ENCODE assay signal across 12 cellular contexts in genomic region chr19:2695288-2695866, GRCh38. TPM values are rescaled to one million over a fixed set of nuclear protein-coding genes. Genes with fewer than 3 reads are reported as not detected.
DNase-seq lines count a peak whose midpoint lies in the region; ATAC-seq and TF ChIP-seq lines count a peak whose summit lies in the region.
"Had no signal": no experiment of that assay in that cellular context is flagged by ENCODE, and none has a peak within 500 bp of the region (broad histone marks: within the 10 kb centered on the region; RNA-seq: fewer than 3 reads in every experiment).

No MANE protein-coding gene starts in this region.

- H3K4me3 ChIP-seq in CD4-positive, CD25-positive, alpha-beta regulatory T cell (ENCODE audit: low read depth, low read length), result no peak overlapping the region
- no peak overlapping the region for H3K4me3 ChIP-seq in neutrophil (ENCODE audit: low read depth in 1 of 2, low read length in 1 of 2)
- no peak overlapping the region for H3K4me3 ChIP-seq in foreskin fibroblast (ENCODE audit: low read depth in 1 of 2, low read length in 2 of 2)
- H3K4me3 ChIP-seq in hepatocyte, result no peak overlapping the region

- no peak for ATAC-seq in CD4-positive, CD25-positive, alpha-beta regulatory T cell (ENCODE audit: low read depth in 2 of 2)

- H3K27ac ChIP-seq in CD4-positive, CD25-positive, alpha-beta regulatory T cell (ENCODE audit: insufficient read depth, low read length, poor library complexity, severe bottlenecking), result no peak overlapping the region
- H3K27ac ChIP-seq in neutrophil (peak overlapping the region; percentile 81), hepatocyte (no peak overlapping the region)

- no peak overlapping the region for H3K4me2 ChIP-seq in hepatocyte

- no peaks in the 10 kb centered on the region for H4K20me1 ChIP-seq in hepatocyte (ENCODE audit: insufficient read depth, poor library complexity, severe bottlenecking)

- no peaks in the 10 kb centered on the region for H3K27me3 ChIP-seq in CD4-positive, CD25-positive, alpha-beta regulatory T cell (ENCODE audit: control insufficient read depth, insufficient read depth, low read length)
- H3K27me3 ChIP-seq in neutrophil (no peaks in the 10 kb centered on the region), hepatocyte (no peaks in the 10 kb centered on the region)

- no peak for DNase-seq in CD4-positive, CD25-positive, alpha-beta regulatory T cell
- peak; percentile 42 for DNase-seq in SKM-1 treated with dmso at 0.1 percent for 144 hours (lab: John Stamatoyannopoulos, UW; ENCODE audit: unreplicated experiment)
- peak; percentile 82 to 97 (median 91) for DNase-seq in head of caudate nucleus
- DNase-seq in foreskin fibroblast, result no peak
- no peak for DNase-seq in stimulated activated CD4-positive, alpha-beta T cell treated with anti-CD3 and anti-CD28 coated beads, Interleukin-4, amount 100 ng/mL, for 24 hours
- DNase-seq in activated CD4-positive, alpha-beta memory T cell treated with anti-CD3 and anti-CD28 coated beads, Interleukin-2, amount 10 ng/mL, durations not matched to agents 7 days and 5 days, result no peak
- no peak for DNase-seq in hepatocyte (ENCODE audit: low spot score)
- DNase-seq: activated CD4-positive, alpha-beta T cell treated with anti-CD3 and anti-CD28 coated beads for 48 hours; aorta; NCI-H1105 treated with DMSO at 0.1 percent for 48 hours had no signal

- peaks cover 5% of the 10 kb centered on the region for H3K4me1 ChIP-seq in CD4-positive, CD25-positive, alpha-beta regulatory T cell (ENCODE audit: control insufficient read depth, insufficient read depth, low read length, poor library complexity, severe bottlenecking)
- H3K4me1 ChIP-seq in neutrophil (ENCODE audit: control insufficient read depth in 1 of 2, insufficient read depth in 1 of 2, low read depth in 1 of 2, low read length in 1 of 2) (peaks cover 17 to 27% of the 10 kb centered on the region in 2 experiments), hepatocyte (ENCODE audit: insufficient read depth) (no peaks in the 10 kb centered on the region)

- WGBS in hepatocyte (ENCODE audit: low lambda C conversion rate, missing lambda C conversion rate), result 87% methylated on average over 14 of the region's 14 CpGs

- H3K4me1 Mint-ChIP-seq in CD4-positive, CD25-positive, alpha-beta regulatory T cell, result peaks cover 0 to 19% (median 8%) of the 10 kb centered on the region in 4 donors
- H3K4me1 Mint-ChIP-seq in activated CD4-positive, alpha-beta memory T cell treated with anti-CD3 and anti-CD28 coated beads, Interleukin-2, amount 10 ng/mL, durations not matched to agents 7 days and 5 days, result peaks cover 7% of the 10 kb centered on the region

- H3K36me3 ChIP-seq in CD4-positive, CD25-positive, alpha-beta regulatory T cell (ENCODE audit: control insufficient read depth, insufficient read depth, low read length), result no peaks in the 10 kb centered on the region
- H3K36me3 ChIP-seq in neutrophil (peaks cover 4% of the 10 kb centered on the region), hepatocyte (replicated peaks; ENCODE audit: insufficient read depth, low read depth) (no peaks in the 10 kb centered on the region)

- H2AFZ ChIP-seq in hepatocyte, result no peak overlapping the region

- H3K9me2 ChIP-seq in hepatocyte (replicated peaks; ENCODE audit: insufficient read depth), result no peaks in the 10 kb centered on the region

- no peaks in the 10 kb centered on the region for H3K79me2 ChIP-seq in hepatocyte

- H3K9me3 Mint-ChIP-seq in CD4-positive, CD25-positive, alpha-beta regulatory T cell, result no peaks in the 10 kb centered on the region
- H3K9me3 Mint-ChIP-seq in activated CD4-positive, alpha-beta memory T cell treated with anti-CD3 and anti-CD28 coated beads, Interleukin-2, amount 10 ng/mL, durations not matched to agents 7 days and 5 days, result no peaks in the 10 kb centered on the region

- intact Hi-C loops in head of caudate nucleus (cut with DNase I), result loop anchor here (5.0 kb wide), 1 partner anchor 33 kb away; no protein-coding TSS in a partner anchor

- POLR2A ChIA-PET in activated CD4-positive, alpha-beta memory T cell treated with anti-CD3 and anti-CD28 coated beads, Interleukin-2, amount 10 ng/mL, durations not matched to agents 7 days and 5 days (lab: Charles Lee), result no interaction called here

- peak overlapping the region in 1 of 4 donors; percentile 21 for H3K4me3 Mint-ChIP-seq in CD4-positive, CD25-positive, alpha-beta regulatory T cell
- H3K4me3 Mint-ChIP-seq in activated CD4-positive, alpha-beta memory T cell treated with anti-CD3 and anti-CD28 coated beads, Interleukin-2, amount 10 ng/mL, durations not matched to agents 7 days and 5 days, result no peak overlapping the region

- peak overlapping the region in 2 of 3 donors; percentile 67 to 71 for H3K27ac Mint-ChIP-seq in CD4-positive, CD25-positive, alpha-beta regulatory T cell
- no peak overlapping the region for H3K27ac Mint-ChIP-seq in activated CD4-positive, alpha-beta memory T cell treated with anti-CD3 and anti-CD28 coated beads, Interleukin-2, amount 10 ng/mL, durations not matched to agents 7 days and 5 days

- no peaks in the 10 kb centered on the region for H3K36me3 Mint-ChIP-seq in CD4-positive, CD25-positive, alpha-beta regulatory T cell
- no peaks in the 10 kb centered on the region for H3K36me3 Mint-ChIP-seq in activated CD4-positive, alpha-beta memory T cell treated with anti-CD3 and anti-CD28 coated beads, Interleukin-2, amount 10 ng/mL, durations not matched to agents 7 days and 5 days (ENCODE audit: low read depth)

- TF ChIP-seq CTCF in neutrophil (IDR thresholded peaks at IDR 0.05) (no peak), foreskin fibroblast (IDR thresholded peaks at IDR 0.05; ENCODE audit: low read depth, low read length) (no peak), hepatocyte (IDR thresholded peaks at IDR 0.05; ENCODE audit: poor library complexity) (no peak)

- H3K9me3 ChIP-seq in CD4-positive, CD25-positive, alpha-beta regulatory T cell (ENCODE audit: control insufficient read depth in 2 of 2, low read length in 2 of 2), result no peaks in the 10 kb centered on the region
- no peaks in the 10 kb centered on the region for H3K9me3 ChIP-seq in neutrophil
- no peaks in the 10 kb centered on the region for H3K9me3 ChIP-seq in hepatocyte (ENCODE audit: low read depth)

- H3K27me3 Mint-ChIP-seq in CD4-positive, CD25-positive, alpha-beta regulatory T cell, result no peaks in the 10 kb centered on the region
- H3K27me3 Mint-ChIP-seq in activated CD4-positive, alpha-beta memory T cell treated with anti-CD3 and anti-CD28 coated beads, Interleukin-2, amount 10 ng/mL, durations not matched to agents 7 days and 5 days, result no peaks in the 10 kb centered on the region

- CTCF ChIA-PET in activated CD4-positive, alpha-beta memory T cell treated with anti-CD3 and anti-CD28 coated beads, Interleukin-2, amount 10 ng/mL, durations not matched to agents 7 days and 5 days (lab: Charles Lee), result no interaction called here

RNA-seq across cellular contexts. Expression of gene GNG7, which starts 7.1 kb away (rescaled TPM):
- 1.4 TPM for total RNA-seq in CD4-positive, CD25-positive, alpha-beta regulatory T cell
- polyA plus RNA-seq in CD4-positive, CD25-positive, alpha-beta regulatory T cell, result 1 to 10 TPM in 3 of 4 donors, under 1 TPM in 1; 0.65 to 1.6 (median 1.1) TPM
- total RNA-seq in activated CD4-positive, alpha-beta memory T cell treated with anti-CD3 and anti-CD28 coated beads, Interleukin-2, amount 10 ng/mL, durations not matched to agents 7 days and 5 days, result under 1 TPM; 0.25 to 0.40 TPM
- total RNA-seq in hepatocyte, result 1.2 and 1.3 TPM in 2 replicates
- 1.9 and 3.3 TPM in 2 replicates for polyA plus RNA-seq in hepatocyte
- total RNA-seq: fibroblast of villous mesenchyme had no signal

RNA-seq across cellular contexts. Expression of gene DIRAS1, which starts 25.8 kb away (rescaled TPM):
- total RNA-seq in CD4-positive, CD25-positive, alpha-beta regulatory T cell, result not detected
- not detected for polyA plus RNA-seq in CD4-positive, CD25-positive, alpha-beta regulatory T cell
- total RNA-seq in activated CD4-positive, alpha-beta memory T cell treated with anti-CD3 and anti-CD28 coated beads, Interleukin-2, amount 10 ng/mL, durations not matched to agents 7 days and 5 days, result not detected
- total RNA-seq in hepatocyte, result 1.4 and 1.5 TPM in 2 replicates
- 2.0 and 2.4 TPM in 2 replicates for polyA plus RNA-seq in hepatocyte

RNA-seq across cellular contexts. Expression of gene SLC39A3, which starts 44.4 kb away (rescaled TPM):
- 14.6 TPM for total RNA-seq in CD4-positive, CD25-positive, alpha-beta regulatory T cell
- 10 to 100 TPM; 35.1 to 41.8 (median 36.9) TPM for polyA plus RNA-seq in CD4-positive, CD25-positive, alpha-beta regulatory T cell
- 10 to 100 TPM; 25.4 to 27.4 TPM for total RNA-seq in activated CD4-positive, alpha-beta memory T cell treated with anti-CD3 and anti-CD28 coated beads, Interleukin-2, amount 10 ng/mL, durations not matched to agents 7 days and 5 days
- total RNA-seq in hepatocyte, result 31.4 and 36.1 TPM in 2 replicates
- 37.4 and 44.3 TPM in 2 replicates for polyA plus RNA-seq in hepatocyte

Comparison
In these comparisons a context has a peak if more than half of its experiments do, and no peak if none do; other contexts are left out.
1. DNase-seq: peak in SKM-1 treated with dmso at 0.1 percent for 144 hours (single experiment) and head of caudate nucleus (42 of 42); none in CD4-positive, CD25-positive, alpha-beta regulatory T cell (0 of 3), foreskin fibroblast (0 of 2), stimulated activated CD4-positive, alpha-beta T cell treated with anti-CD3 and anti-CD28 coated beads, Interleukin-4, amount 100 ng/mL, for 24 hours (single experiment), activated CD4-positive, alpha-beta memory T cell treated with anti-CD3 and anti-CD28 coated beads, Interleukin-2, amount 10 ng/mL, durations not matched to agents 7 days and 5 days (single experiment) and hepatocyte (single experiment).